ENCODE assay signal across 8 cellular contexts in genomic region chr3:184712248-184712559, GRCh38. TPM values are rescaled to one million over a fixed set of nuclear protein-coding genes. Genes with fewer than 3 reads are reported as not detected.
DNase-seq lines count a peak whose midpoint lies in the region; ATAC-seq, FAIRE-seq and TF ChIP-seq lines count a peak whose summit lies in the region.

No MANE protein-coding gene starts in this region.

- H3K4me1 ChIP-seq in SJCRH30 (peaks cover 10% of the 10 kb centered on the region; the same call in 1 of the 2 replicates), foreskin keratinocyte (peaks cover 19% of the 10 kb centered on the region), small intestine (ENCODE audit: control insufficient read depth in 2 of 2, insufficient read depth in 1 of 2, low read depth in 1 of 2, low read length in 1 of 2) (peaks cover 3 to 5% of the 10 kb centered on the region in 2 donors)

- H3K27ac ChIP-seq in SJCRH30 (no peak overlapping the region; the same call in 1 of the 2 replicates), foreskin keratinocyte (peak overlapping the region; percentile 69), small intestine (ENCODE audit: low read depth in 1 of 2, low read length in 1 of 2) (peak overlapping the region in 1 of 2 donors; percentile 90)

- peaks cover 20% of the 10 kb centered on the region for H3K36me3 ChIP-seq in SJCRH30
- H3K36me3 ChIP-seq in small intestine (ENCODE audit: control insufficient read depth in 2 of 2, insufficient read depth in 2 of 2, low read length in 2 of 2): no peaks in the 10 kb centered on the region

- FAIRE-seq in small intestine (lab: Jason Lieb, UNC): no peak

- no peak for DNase-seq in HFFc6
- DNase-seq in SJCRH30: no peak
- DNase-seq in foreskin keratinocyte: peak in 1 of 2 donors; percentile 49
- no peak for DNase-seq in small intestine
- no peak for DNase-seq in Ammon's horn (ENCODE audit: low spot score)
- no peak for DNase-seq in SK-N-DZ (ENCODE audit: low spot score)
- DNase-seq in stimulated activated CD4-positive, alpha-beta T cell treated with anti-CD3 and anti-CD28 coated beads, Interleukin-15, amount 100 ng/mL, for 24 hours: no peak

- H3K36me3 Mint-ChIP-seq in HFFc6 (ENCODE audit: low read depth): peaks cover 31% of the 10 kb centered on the region

- TF ChIP-seq CTCF in HFFc6 (IDR thresholded peaks at IDR 0.05) (no peak), foreskin keratinocyte (conservative IDR thresholded peaks at IDR 0.05) (no peak)

- 1 to 2% (median 1%) methylated on average over 10 of the region's 10 CpGs for WGBS in small intestine, 3 donors

- H3K27me3 Mint-ChIP-seq in HFFc6 (ENCODE audit: insufficient read depth): no peaks in the 10 kb centered on the region; the same call in 1 of the 2 replicates

- H3K27ac Mint-ChIP-seq in HFFc6: peak overlapping the region; percentile 94

- H3K9me3 ChIP-seq in SJCRH30 (replicated peaks) (0 out of 2 replicates have a peak, but pooled peaks cover under 1% of the 10 kb centered on the region), small intestine (ENCODE audit: control insufficient read depth, low read depth) (no peaks in the 10 kb centered on the region)

- H3K27me3 ChIP-seq in SJCRH30 (no peaks in the 10 kb centered on the region), foreskin keratinocyte (no peaks in the 10 kb centered on the region), small intestine (ENCODE audit: control insufficient read depth in 2 of 2, insufficient read depth in 2 of 2, low read length in 2 of 2) (no peaks in the 10 kb centered on the region)

- H3K4me3 Mint-ChIP-seq in HFFc6: peak overlapping the region; percentile 95

- H3K9me3 Mint-ChIP-seq in HFFc6: no peaks in the 10 kb centered on the region

- H3K4me1 Mint-ChIP-seq in HFFc6 (ENCODE audit: low read depth): peaks cover 48% of the 10 kb centered on the region

- ATAC-seq in GM18861 (IDR thresholded peaks at IDR 0.05; ENCODE audit: unreplicated experiment) (peak; percentile 13), foreskin keratinocyte (no peak)

- H3K4me3 ChIP-seq in SJCRH30 (peak overlapping the region; percentile 83), small intestine (ENCODE audit: low read depth in 1 of 2, low read length in 2 of 2) (peak overlapping the region; percentile 68 to 81)

RNA-seq across cellular contexts. Expression of gene MAGEF1, which starts 0.3 kb away (rescaled TPM):
- 10 to 100 TPM; 22.8 to 31.4 (median 23.4) TPM for total RNA-seq in HFFc6 (2021; fragmentation: NEBNext Ultra II Directional; extraction: Animal tissue kit (Norgen Biotek cat#: 25700))
- total RNA-seq in SJCRH30 (2014; rRNA removed; shearing (Covaris generic)): 54.3 and 58.7 TPM in 2 replicates
- total RNA-seq in foreskin keratinocyte: 18.4 and 19.1 TPM in 2 replicates
- polyA plus RNA-seq in foreskin keratinocyte: 17.0 and 19.1 TPM in 2 replicates
- 10 to 100 TPM; 15.7 to 40.3 (median 19.5) TPM for polyA plus RNA-seq in small intestine
- polyA plus RNA-seq in SK-N-DZ (2014; cell fraction: cytosol; rRNA removed): 143 and 154 TPM in 2 replicates
- 65.3 and 73.3 TPM in 2 replicates for polyA plus RNA-seq in SK-N-DZ (2014; cell fraction: nucleus; rRNA removed)
